ENCODE assay signal across 8 cellular contexts in genomic region chr3:101828289-101828688, GRCh38. TPM values are rescaled to one million over a fixed set of nuclear protein-coding genes. Genes with fewer than 3 reads are reported as not detected.
DNase-seq lines count a peak whose midpoint lies in the region; ATAC-seq and TF ChIP-seq lines count a peak whose summit lies in the region.

No MANE protein-coding gene starts in this region.

- no peaks in the 10 kb centered on the region for H3K27me3 ChIP-seq in prostate gland (replicated peaks; ENCODE audit: insufficient read depth)

- H3K27ac ChIP-seq in OCI-LY7 (ENCODE audit: low read depth, low read length, poor library complexity, severe bottlenecking) (peak overlapping the region; percentile 68), prostate gland (peak overlapping the region; percentile 79 to 90)

- H3K4me1 ChIP-seq in OCI-LY7 (ENCODE audit: insufficient read depth, low read length, poor library complexity, severe bottlenecking): peaks cover 38% of the 10 kb centered on the region
- peaks cover 7% of the 10 kb centered on the region for H3K4me1 ChIP-seq in prostate gland (replicated peaks)

- H2AFZ ChIP-seq in OCI-LY7 (ENCODE audit: low read length): peak overlapping the region; percentile 33; the same call in 1 of the 2 replicates

- POLR2A ChIA-PET in OCI-LY7 (lab: Charles Lee): interaction anchor here (0.7 to 5.1 kb wide), 8 partner anchors 10 to 150 kb away, joined by 3 to 33 read pairs (median 4); partner anchors contain the start of genes CEP97 and NFKBIZ

- TF ChIP-seq CTCF in OCI-LY7 (conservative IDR thresholded peaks at IDR 0.05; ENCODE audit: low read length): no peak
- TF ChIP-seq CTCF in epithelial cell of esophagus (IDR thresholded peaks at IDR 0.05; ENCODE audit: insufficient read depth, low read depth, low read length, missing control alignments): no peak
- no peak for TF ChIP-seq CTCF in prostate gland (IDR thresholded peaks at IDR 0.05)

- intact Hi-C loops in OCI-LY7 (cut with micrococcal nuclease; ENCODE audit: unreplicated experiment): no loop called here
- intact Hi-C loops in prostate gland (cut with DNase I): no loop called here

- H3K9me2 ChIP-seq in OCI-LY7 (ENCODE audit: insufficient read depth, low read length): no peaks in the 10 kb centered on the region

- peak; percentile 25 for DNase-seq in EH (ENCODE audit: low read depth)
- no peak for DNase-seq in OCI-LY7 (ENCODE audit: low spot score)
- DNase-seq in epithelial cell of esophagus (ENCODE audit: low read depth): no peak
- DNase-seq in prostate gland (ENCODE audit: low spot score): no peak
- DNase-seq in effector CD4-positive, alpha-beta T cell: no peak
- DNase-seq in DMS79 treated with DMSO at 0.1 percent for 48 hours (lab: John Stamatoyannopoulos, UW): no peak
- no peak for DNase-seq in activated CD4-positive, CD25-positive, alpha-beta regulatory T cell treated with anti-CD3 and anti-CD28 coated beads, Interleukin-2, amount 50 U/mL, for 72 hours

- TF ChIP-seq POLR2A in prostate gland (IDR thresholded peaks at IDR 0.05): no peak

- peaks cover 20% of the 10 kb centered on the region for H3K36me3 ChIP-seq in OCI-LY7 (ENCODE audit: insufficient read depth, low read length)
- no peaks in the 10 kb centered on the region for H3K36me3 ChIP-seq in prostate gland

- CTCF ChIA-PET in OCI-LY7 (lab: Charles Lee; ENCODE audit: unreplicated experiment): interaction anchor here (1.1 kb wide), 1 partner anchor 20 kb away, joined by 3 read pairs; no protein-coding TSS in a partner anchor

- 9% methylated on average over 3 of the region's 3 CpGs for WGBS in prostate gland

- no peak for ATAC-seq in HG03280 (IDR thresholded peaks at IDR 0.05; ENCODE audit: unreplicated experiment)

- peak overlapping the region; percentile 93 for H3K4me2 ChIP-seq in OCI-LY7 (ENCODE audit: low read length)

- H3K4me3 ChIP-seq in OCI-LY7 (ENCODE audit: low read depth, low read length, poor library complexity, severe bottlenecking) (peak overlapping the region; percentile 71), epithelial cell of esophagus (ENCODE audit: low read length) (peak overlapping the region; percentile 74), prostate gland (peak overlapping the region; percentile 41 to 54)

- H3K79me2 ChIP-seq in OCI-LY7 (ENCODE audit: insufficient read depth, low read depth, low read length): peaks cover 24% of the 10 kb centered on the region; the same call in 1 of the 2 replicates

- H4K20me1 ChIP-seq in OCI-LY7 (ENCODE audit: insufficient read depth, low read length): no peaks in the 10 kb centered on the region

- no peaks in the 10 kb centered on the region for H3K9me3 ChIP-seq in OCI-LY7 (ENCODE audit: low read length)
- H3K9me3 ChIP-seq in prostate gland: no peaks in the 10 kb centered on the region

- TSS peak; percentile 82 for BruUV-seq in OCI-LY7 (replicated peaks; lab: Mats Ljungman, UMichigan)

RNA-seq across cellular contexts. Expression of gene NFKBIZ, which starts 21.0 kb away (rescaled TPM):
- total RNA-seq in OCI-LY7 (2014; rRNA removed; shearing (Covaris generic)): 11.8 and 14.1 TPM in 2 replicates
- total RNA-seq in OCI-LY7 (2022): 26.6 and 33.3 TPM in 2 replicates
- total RNA-seq in prostate gland: 10 to 100 TPM; 25.7 to 38.3 TPM

RNA-seq across cellular contexts. Expression of gene NXPE3, which starts 49.3 kb away (rescaled TPM):
- 16.7 and 17.9 TPM in 2 replicates for total RNA-seq in OCI-LY7 (2014; rRNA removed; shearing (Covaris generic))
- total RNA-seq in OCI-LY7 (2022) (59.2 and 64.3 TPM in 2 replicates), prostate gland (10 to 100 TPM in 1 of 2 donors, 1 to 10 TPM in 1; 7.8 to 14.1 TPM)
